8 cellular contexts compared by ENCODE assay signal in genomic region chr2:96265349-96265839, GRCh38. TPM values are rescaled to one million over a fixed set of nuclear protein-coding genes. Genes with fewer than 3 reads are reported as not detected.
DNase-seq lines count a peak whose midpoint lies in the region; ATAC-seq and TF ChIP-seq lines count a peak whose summit lies in the region.

No MANE protein-coding gene starts in this region.

- peak overlapping the region; percentile 90 to 97 (median 91) for H3K27ac ChIP-seq in gastroesophageal sphincter

- no peaks in the 10 kb centered on the region for H3K27me3 Mint-ChIP-seq in osteocyte (ENCODE audit: unreplicated experiment)

- peaks cover 10% of the 10 kb centered on the region for H3K36me3 Mint-ChIP-seq in osteocyte (ENCODE audit: unreplicated experiment)

- H3K4me3 ChIP-seq in MG63 = peak overlapping the region; percentile 99
- peak overlapping the region; percentile 89 to 94 for H3K4me3 ChIP-seq in gastroesophageal sphincter

- peaks cover 3 to 64% (median 22%) of the 10 kb centered on the region in 3 donors for H3K4me1 ChIP-seq in gastroesophageal sphincter

- peaks cover 51% of the 10 kb centered on the region for H3K36me3 ChIP-seq in MG63
- peaks cover 0 to 55% of the 10 kb centered on the region in 2 donors for H3K36me3 ChIP-seq in gastroesophageal sphincter

- TF ChIP-seq POLR2A in gastroesophageal sphincter (IDR thresholded peaks at IDR 0.05) = no peak

- peak overlapping the region; percentile 97 for H3K27ac Mint-ChIP-seq in osteocyte (ENCODE audit: unreplicated experiment)

- ATAC-seq in GM21717 (IDR thresholded peaks at IDR 0.05; ENCODE audit: unreplicated experiment) (peak; percentile 23), gastroesophageal sphincter (peak; percentile 24)

- peak overlapping the region; percentile 99 for H3K4me3 Mint-ChIP-seq in osteocyte (ENCODE audit: unreplicated experiment)

- no peak for TF ChIP-seq EP300 in gastroesophageal sphincter (IDR thresholded peaks at IDR 0.05)

- H3K9me3 ChIP-seq in MG63 = no peaks in the 10 kb centered on the region
- no peaks in the 10 kb centered on the region for H3K9me3 ChIP-seq in gastroesophageal sphincter

- 0% methylated on average over 6 of the region's 49 CpGs; no CpG with 5 or more reads in 1 of the 2 donors for WGBS in gastroesophageal sphincter (ENCODE audit: low coverage in 1 of 2), 2 donors

- H3K27me3 ChIP-seq in MG63 (no peaks in the 10 kb centered on the region), gastroesophageal sphincter (no peaks in the 10 kb centered on the region)

- no peaks in the 10 kb centered on the region for H3K9me3 Mint-ChIP-seq in osteocyte (ENCODE audit: unreplicated experiment)

- TF ChIP-seq CTCF in gastroesophageal sphincter (IDR thresholded peaks at IDR 0.05) (no peak), osteocyte (IDR thresholded peaks at IDR 0.05) (no peak)

- DNase-seq in DMS53 (lab: John Stamatoyannopoulos, UW) = peak; percentile 77
- DNase-seq in MG63 = peak; percentile 32
- DNase-seq in activated effector memory CD4-positive, alpha-beta T cell treated with Interleukin-2 at 50 U/mL for 16 hours = peak; percentile 31
- DNase-seq in osteocyte (ENCODE audit: extremely low spot score, unreplicated experiment) = peak; percentile 86
- no peak for DNase-seq in NCI-H1930 (lab: John Stamatoyannopoulos, UW)
- DNase-seq in dedifferentiated amniotic fluid mesenchymal stem cell (ENCODE audit: extremely low spot score) = no peak

- H3K4me1 Mint-ChIP-seq in osteocyte (ENCODE audit: unreplicated experiment) = peaks cover 46% of the 10 kb centered on the region

RNA-seq across cellular contexts. Expression of gene TMEM127, which starts 0.4 kb away (rescaled TPM):
- 3.7 and 7.3 TPM in 2 replicates for total RNA-seq in MG63 (2014; rRNA removed; shearing (Covaris generic); ENCODE audit: low replicate concordance)
- 10 to 100 TPM; 39.4 to 73.8 (median 43.9) TPM for total RNA-seq in gastroesophageal sphincter
- total RNA-seq in osteocyte = 56.3 and 61.8 TPM in 2 replicates

RNA-seq across cellular contexts. Expression of gene CIAO1, which starts 0.6 kb away (rescaled TPM):
- total RNA-seq in MG63 (2014; rRNA removed; shearing (Covaris generic); ENCODE audit: low replicate concordance) = 76.2 and 103 TPM in 2 replicates
- total RNA-seq in gastroesophageal sphincter (100 to 1,000 TPM in 1 of 4 donors, 10 to 100 TPM in 3; 60.7 to 107 (median 84.8) TPM), osteocyte (54.6 and 56.3 TPM in 2 replicates)

RNA-seq across cellular contexts. Expression of gene SNRNP200, which starts 40.0 kb away (rescaled TPM):
- total RNA-seq in MG63 (2014; rRNA removed; shearing (Covaris generic); ENCODE audit: low replicate concordance) = 56.6 and 56.9 TPM in 2 replicates
- total RNA-seq in gastroesophageal sphincter (100 to 1,000 TPM in 2 of 4 donors, 10 to 100 TPM in 2; 63.4 to 108 (median 98.3) TPM), osteocyte (114 and 122 TPM in 2 replicates)

RNA-seq across cellular contexts. Expression of gene STARD7, which starts 56.8 kb away (rescaled TPM):
- total RNA-seq in MG63 (2014; rRNA removed; shearing (Covaris generic); ENCODE audit: low replicate concordance) = 100 and 113 TPM in 2 replicates
- 100 to 1,000 TPM in 3 of 4 donors, 10 to 100 TPM in 1; 93.4 to 122 (median 107) TPM for total RNA-seq in gastroesophageal sphincter
- 80.2 and 94.1 TPM in 2 replicates for total RNA-seq in osteocyte

RNA-seq across cellular contexts. Expression of gene ITPRIPL1, which starts 59.7 kb away (rescaled TPM):
- total RNA-seq in MG63 (2014; rRNA removed; shearing (Covaris generic); ENCODE audit: low replicate concordance) = 4.7 TPM in 2 replicates
- total RNA-seq in gastroesophageal sphincter = 1 to 10 TPM in 1 of 4 donors, under 1 TPM in 2, not detected in 1; 0.27 to 1.0 (median 0.89) TPM
- 0.50 and 0.86 TPM in 2 replicates for total RNA-seq in osteocyte

Comparison
In these comparisons a context has a peak if more than half of its experiments do, and no peak if none do; other contexts are left out.
1. DNase-seq: peak in DMS53 (single experiment), MG63 (single experiment), activated effector memory CD4-positive, alpha-beta T cell treated with Interleukin-2 at 50 U/mL for 16 hours (single experiment) and osteocyte (single experiment); none in NCI-H1930 (0 of 2) and dedifferentiated amniotic fluid mesenchymal stem cell (single experiment).